Comparison of ENCODE assay signal across 24 cellular contexts in the genomic region with DNA sequence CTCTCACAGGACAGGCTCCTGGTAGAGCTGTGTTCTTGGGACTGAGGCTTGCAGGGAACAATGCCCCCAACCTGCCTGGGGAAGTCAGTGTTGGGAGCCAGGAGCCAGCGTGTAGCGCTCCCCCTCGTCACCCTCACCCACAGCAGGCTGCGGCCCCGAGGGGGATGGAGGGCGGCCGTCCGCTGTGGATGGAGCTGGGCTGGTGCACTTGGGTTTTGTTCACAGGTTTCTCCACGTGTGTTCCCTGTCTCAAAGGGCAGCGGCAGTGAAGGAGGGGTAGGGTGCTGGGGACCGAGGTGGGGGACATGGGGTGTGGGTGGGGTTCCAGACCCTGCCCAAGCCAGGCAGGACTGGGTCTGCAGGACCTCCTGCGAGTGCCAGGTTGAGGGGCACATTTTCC.
"Had no signal": no experiment of that assay in that cellular context is flagged by ENCODE, and none has a peak within 500 bp of the region (broad histone marks: within the 10 kb centered on the region; RNA-seq: fewer than 3 reads in every experiment).

No MANE protein-coding gene starts in this region.

- H3K4me3 Mint-ChIP-seq: activated naive CD8-positive, alpha-beta T cell treated with anti-CD3 and anti-CD28 coated beads, Interleukin-2, amount 10 ng/mL, durations not matched to agents 7 days and 5 days; activated T-helper 17 cell treated with anti-CD3 and anti-CD28 coated beads, Interleukin-2, amount 50 U/mL, for 72 hours; immature natural killer cell; memory B cell; stimulated activated naive CD8-positive, alpha-beta T cell treated with anti-CD3 and anti-CD28 coated beads, Interleukin-15, amount 100 ng/mL, for 72 hours; T-cell had no signal

- H3K9me3 Mint-ChIP-seq: activated naive CD8-positive, alpha-beta T cell treated with anti-CD3 and anti-CD28 coated beads, Interleukin-2, amount 10 ng/mL, durations not matched to agents 7 days and 5 days; activated T-helper 17 cell treated with anti-CD3 and anti-CD28 coated beads, Interleukin-2, amount 50 U/mL, for 72 hours; immature natural killer cell; naive thymus-derived CD4-positive, alpha-beta T cell; T-cell had no signal

- H3K9me3 ChIP-seq: left ventricle myocardium inferior, neutrophil had no signal

- H3K27me3 ChIP-seq: heart right ventricle, neutrophil had no signal

- H3K27ac ChIP-seq: heart right ventricle, left ventricle myocardium inferior, neutrophil, skin epidermis had no signal

- DNase-seq: activated CD4-positive, alpha-beta T cell treated with anti-CD3 and anti-CD28 coated beads, Interleukin-2, amount 50 U/mL, for 48 hours; activated naive CD4-positive, alpha-beta T cell; activated naive CD8-positive, alpha-beta T cell treated with anti-CD3 and anti-CD28 coated beads, Interleukin-2, amount 10 ng/mL, durations not matched to agents 7 days and 5 days; amygdala; cortex of kidney; effector CD4-positive, alpha-beta T cell; heart right ventricle; immature natural killer cell; kidney glomerular epithelial cell; left ventricle myocardium inferior; naive thymus-derived CD4-positive, alpha-beta T cell; posterior cingulate gyrus; retina; stimulated activated CD4-positive, alpha-beta T cell treated with anti-CD3 and anti-CD28 coated beads, Interleukin-2, amount 100 ng/mL, for 48 hours; stimulated activated naive CD8-positive, alpha-beta T cell treated with anti-CD3 and anti-CD28 coated beads, Interleukin-15, amount 100 ng/mL, for 72 hours; T-cell; T1000; trophoblast cell had no signal

- H3K4me1 Mint-ChIP-seq: activated naive CD8-positive, alpha-beta T cell treated with anti-CD3 and anti-CD28 coated beads, Interleukin-2, amount 10 ng/mL, durations not matched to agents 7 days and 5 days had no signal

- H3K27ac Mint-ChIP-seq: activated naive CD8-positive, alpha-beta T cell treated with anti-CD3 and anti-CD28 coated beads, Interleukin-2, amount 10 ng/mL, durations not matched to agents 7 days and 5 days; activated T-helper 17 cell treated with anti-CD3 and anti-CD28 coated beads, Interleukin-2, amount 50 U/mL, for 72 hours; memory B cell; stimulated activated naive CD8-positive, alpha-beta T cell treated with anti-CD3 and anti-CD28 coated beads, Interleukin-15, amount 100 ng/mL, for 72 hours; T-cell had no signal

- H3K36me3 Mint-ChIP-seq: activated naive CD8-positive, alpha-beta T cell treated with anti-CD3 and anti-CD28 coated beads, Interleukin-2, amount 10 ng/mL, durations not matched to agents 7 days and 5 days; immature natural killer cell; naive thymus-derived CD4-positive, alpha-beta T cell; T-cell had no signal

- ATAC-seq: activated CD4-positive, CD25-positive, alpha-beta regulatory T cell treated with anti-CD3 and anti-CD28 coated beads, Interleukin-2, amount 50 U/mL, for 24 hours; activated T-helper 17 cell treated with anti-CD3 and anti-CD28 coated beads, Interleukin-2, amount 50 U/mL, for 72 hours; naive thymus-derived CD4-positive, alpha-beta T cell; SK-N-SH treated with all-trans-retinoic acid at 6 μM for 48 hours; stimulated activated naive CD8-positive, alpha-beta T cell treated with anti-CD3 and anti-CD28 coated beads, Interleukin-15, amount 100 ng/mL, for 72 hours; T-cell had no signal
